Comparison of ENCODE assay signal across 9 cellular contexts in the genomic region with DNA sequence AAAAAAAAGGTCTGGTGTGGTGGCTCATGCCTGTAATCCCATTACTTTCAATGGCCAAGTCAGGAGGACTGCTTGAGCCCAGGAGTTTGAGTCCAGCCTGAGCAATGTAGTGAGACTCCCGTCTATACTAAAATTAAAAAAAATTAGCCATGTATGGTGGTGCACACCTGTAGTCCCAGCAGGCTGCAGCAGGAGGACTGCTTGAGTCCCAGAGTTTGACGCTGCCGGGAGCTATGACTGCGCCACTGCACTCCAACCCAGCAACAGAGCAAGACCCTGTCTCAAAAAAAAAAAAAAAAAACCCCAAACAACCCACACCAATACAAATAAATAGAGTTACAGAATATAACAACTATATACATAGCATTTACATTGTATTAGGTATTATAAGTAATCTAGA.
"Had no signal": no experiment of that assay in that cellular context is flagged by ENCODE, and none has a peak within 500 bp of the region (broad histone marks: within the 10 kb centered on the region; RNA-seq: fewer than 3 reads in every experiment).

No MANE protein-coding gene starts in this region.

- H3K36me3 ChIP-seq: HAP-1 had no signal

- ATAC-seq: HCT116, HepG2 had no signal

- H3K9me3 Mint-ChIP-seq: HFFc6, IgD-negative memory B cell had no signal

- H3K27ac Mint-ChIP-seq: HFFc6, IgD-negative memory B cell had no signal

- H3K4me3 ChIP-seq: GM23248, HAP-1 had no signal

- H3K27me3 Mint-ChIP-seq: IgD-negative memory B cell had no signal

- H3K4me3 Mint-ChIP-seq: HFFc6, IgD-negative memory B cell had no signal

- H3K9me3 ChIP-seq: HAP-1 had no signal

- DNase-seq: GM23248, GOT3, H7, HFFc6 had no signal

- H3K27ac ChIP-seq: GM23248, HL-60 had no signal

- H3K4me1 ChIP-seq: HAP-1 had no signal
